1 cellular context compared by ENCODE assay signal in the genomic region with DNA sequence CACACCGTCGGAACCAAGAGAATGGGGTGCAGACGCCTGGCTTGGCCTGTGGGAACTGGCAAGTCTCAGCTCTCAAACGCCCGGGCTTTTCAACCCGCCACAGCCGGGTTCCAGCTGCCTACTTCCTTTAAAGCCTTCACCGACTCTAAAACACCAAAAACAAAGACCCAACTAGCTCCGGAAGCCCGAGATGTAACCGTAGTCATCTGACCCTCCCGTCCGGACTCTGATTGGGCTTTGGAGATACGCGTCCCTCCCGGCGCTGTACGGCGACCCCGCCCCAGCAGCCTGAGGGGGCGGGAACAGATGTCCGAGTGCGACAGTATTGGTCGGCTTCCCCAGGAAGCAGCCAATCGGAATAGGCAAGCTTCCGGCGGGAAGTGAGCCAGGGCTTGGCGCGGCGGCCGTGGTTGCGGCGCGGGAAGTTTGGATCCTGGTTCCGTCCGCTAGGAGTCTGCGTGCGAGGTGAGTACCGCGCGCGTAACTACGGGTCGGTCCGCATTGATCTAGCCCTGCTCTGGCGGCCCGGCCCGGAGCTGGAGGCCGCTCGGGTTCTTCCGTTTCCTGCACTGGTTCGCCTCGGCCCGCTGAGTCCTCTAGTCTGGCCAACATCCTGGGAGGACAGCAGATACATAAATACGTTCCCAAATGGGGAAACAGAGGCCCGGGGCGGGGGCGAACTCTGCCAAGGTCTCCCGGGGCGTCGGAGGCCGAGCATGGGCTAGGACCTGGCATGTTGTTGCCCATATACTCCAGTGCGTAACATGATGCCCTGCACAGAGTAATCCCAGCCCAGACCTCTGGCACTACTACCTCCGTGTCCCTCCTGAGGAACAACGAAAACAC.
A peak's percentile ranks its signal among the peaks of the same experiment; 100 is the strongest.
TF ChIP-seq lines count a peak whose summit lies in the region.

A gene (plus strand): TSS at position 371 of the 846 bp plus-strand sequence. CDS start 30,047 bp downstream, outside the sequence.

TF ChIP-seq in HCT116, 20 proteins besides CTCF, POLR2A, EP300 and RAD21 (continued from another document):
- TF ChIP-seq, protein P1, sequence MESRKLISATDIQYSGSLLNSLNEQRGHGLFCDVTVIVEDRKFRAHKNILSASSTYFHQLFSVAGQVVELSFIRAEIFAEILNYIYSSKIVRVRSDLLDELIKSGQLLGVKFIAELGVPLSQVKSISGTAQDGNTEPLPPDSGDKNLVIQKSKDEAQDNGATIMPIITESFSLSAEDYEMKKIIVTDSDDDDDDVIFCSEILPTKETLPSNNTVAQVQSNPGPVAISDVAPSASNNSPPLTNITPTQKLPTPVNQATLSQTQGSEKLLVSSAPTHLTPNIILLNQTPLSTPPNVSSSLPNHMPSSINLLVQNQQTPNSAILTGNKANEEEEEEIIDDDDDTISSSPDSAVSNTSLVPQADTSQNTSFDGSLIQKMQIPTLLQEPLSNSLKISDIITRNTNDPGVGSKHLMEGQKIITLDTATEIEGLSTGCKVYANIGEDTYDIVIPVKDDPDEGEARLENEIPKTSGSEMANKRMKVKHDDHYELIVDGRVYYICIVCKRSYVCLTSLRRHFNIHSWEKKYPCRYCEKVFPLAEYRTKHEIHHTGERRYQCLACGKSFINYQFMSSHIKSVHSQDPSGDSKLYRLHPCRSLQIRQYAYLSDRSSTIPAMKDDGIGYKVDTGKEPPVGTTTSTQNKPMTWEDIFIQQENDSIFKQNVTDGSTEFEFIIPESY (IDR thresholded peaks at IDR 0.05; ENCODE audit: extremely low read depth, insufficient replicate concordance, low read length): no peak
- no peak for TF ChIP-seq CEBPB (IDR thresholded peaks at IDR 0.05; ENCODE audit: low read depth)
- TF ChIP-seq FOSL1 (IDR thresholded peaks at IDR 0.05; ENCODE audit: low read depth): no peak
- peak; percentile 99 for TF ChIP-seq SIN3A (IDR thresholded peaks at IDR 0.05; ENCODE audit: low read depth)
- peak; percentile 86 for TF ChIP-seq POLR2AphosphoS5 (IDR thresholded peaks at IDR 0.05; ENCODE audit: low read depth, low read length)
- no peak for TF ChIP-seq ZNF274 (IDR thresholded peaks at IDR 0.05; ENCODE audit: low read depth, low read length)
- TF ChIP-seq SRF (IDR thresholded peaks at IDR 0.05; ENCODE audit: low read depth): no peak
- TF ChIP-seq CBX3 (IDR thresholded peaks at IDR 0.05; ENCODE audit: low read depth): no peak; the same call in 1 of the 2 replicates
- no peak for TF ChIP-seq EZH2phosphoT487 (IDR thresholded peaks at IDR 0.05; ENCODE audit: borderline replicate concordance)
- peak; percentile 42; the same call in 1 of the 2 replicates for TF ChIP-seq ZFX (IDR thresholded peaks at IDR 0.05)
- TF ChIP-seq YY1 (IDR thresholded peaks at IDR 0.05; ENCODE audit: extremely low read depth, insufficient replicate concordance, low read depth, low read length): no peak
- peak; percentile 93 for TF ChIP-seq SP1 (IDR thresholded peaks at IDR 0.05; ENCODE audit: low read depth)
- TF ChIP-seq TCF7L2 (IDR thresholded peaks at IDR 0.05; ENCODE audit: borderline replicate concordance, extremely low read depth, insufficient read depth, insufficient read length): peak; percentile 42
TF ChIP-seq in HCT116: peak in this region for 6.
